ENCODE assay signal across 4 cellular contexts in genomic region chr11:63435831-63436230, GRCh38. TPM values are rescaled to one million over a fixed set of nuclear protein-coding genes. Genes with fewer than 3 reads are reported as not detected.
"Had no signal": no experiment of that assay in that cellular context is flagged by ENCODE, and none has a peak within 500 bp of the region (broad histone marks: within the 10 kb centered on the region; RNA-seq: fewer than 3 reads in every experiment).

No MANE protein-coding gene starts in this region.

RNA-seq across cellular contexts. Expression of gene PLAAT5, which starts 55.1 kb away (rescaled TPM):
- total RNA-seq: M059J, NCI-H460, OCI-LY7 had no signal
- polyA plus RNA-seq: SK-N-SH had no signal
